In the genomic region with DNA sequence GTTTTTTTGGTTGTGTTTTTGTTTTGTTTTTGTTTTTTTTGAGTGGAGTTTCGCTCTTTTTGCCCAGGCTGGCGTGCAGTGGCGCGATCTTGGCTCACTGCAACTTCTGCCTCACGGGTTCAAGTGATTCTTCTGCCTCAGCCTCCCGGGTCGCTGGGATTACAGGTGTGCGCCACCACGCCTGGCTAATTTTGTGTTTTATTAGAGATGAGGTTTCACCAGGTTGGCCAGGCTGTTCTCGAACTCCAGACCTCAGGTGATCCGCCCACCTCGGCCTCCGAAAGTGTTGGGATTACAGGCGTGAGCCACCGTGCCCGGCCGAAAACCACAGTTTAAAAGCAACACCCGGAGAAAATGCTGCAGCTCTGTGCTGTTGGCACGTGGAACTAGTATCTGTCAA, we compare ENCODE assay signal across 8 cellular contexts. TPM values are rescaled to one million over a fixed set of nuclear protein-coding genes. Genes with fewer than 3 reads are reported as not detected.
A peak's percentile ranks its signal among the peaks of the same experiment; 100 is the strongest.
DNase-seq lines count a peak whose midpoint lies in the region; ATAC-seq, FAIRE-seq and TF ChIP-seq lines count a peak whose summit lies in the region.
"Not testable (repeated sequence)": the region's sequence is repeated elsewhere in the genome, so short reads cannot be mapped to it uniquely, and the experiment has no call there.

No MANE protein-coding gene starts in this region.

- H3K18ac ChIP-seq in IMR-90 (ENCODE audit: low read depth, low read length), result not testable (repeated sequence)

- not testable (repeated sequence) for H3K9ac ChIP-seq in IMR-90 (ENCODE audit: low read depth, low read length); rectal smooth muscle tissue (ENCODE audit: low read length)
- H3K9ac ChIP-seq in GM12878 (ENCODE audit: control insufficient read depth, insufficient read depth, low read length), result peak overlapping the region; percentile 94

- dilution Hi-C loops in IMR-90 (cut with HindIII; ENCODE audit: low sequenced_read_pairs, unreplicated experiment), result not testable (repeated sequence)

- H3K14ac ChIP-seq in IMR-90 (replicated peaks; ENCODE audit: low read depth, low read length), result not testable (repeated sequence)

- H4K5ac ChIP-seq in IMR-90 (ENCODE audit: low read depth, low read length), result not testable (repeated sequence)

- not testable (repeated sequence) for H3K9me1 ChIP-seq in IMR-90 (ENCODE audit: insufficient read depth, low read length)

- WGBS in IMR-90 (ENCODE audit: extremely low coverage in 2 of 2, insufficient read length in 1 of 2), 2 experiments, result 100% methylated on average over 2 of the region's 19 CpGs; no CpG with 5 or more reads in 1 of the 2 experiments
- WGBS in GM12878 (ENCODE audit: insufficient coverage, insufficient replicate concordance, low lambda C conversion rate, missing lambda C conversion rate), result 50% methylated on average over 19 of the region's 19 CpGs

- H2BK15ac ChIP-seq in IMR-90 (ENCODE audit: low read depth, low read length), result not testable (repeated sequence)

- intact Hi-C loops in IMR-90 (cut with micrococcal nuclease); lower lobe of right lung (cut with DNase I); tibial artery (cut with DNase I; ENCODE audit: low total_unique reads): not testable (repeated sequence)
- intact Hi-C loops in GM12878 (cut with micrococcal nuclease; ENCODE audit: unreplicated experiment), result loop anchor here (2.0 to 10.0 kb wide), 2 partner anchors 13 to 1537 kb away; a partner anchor contains a TSS

- H2BK20ac ChIP-seq in IMR-90 (ENCODE audit: low read depth, low read length), result not testable (repeated sequence)

- H3K36me3 ChIP-seq in IMR-90 (ENCODE audit: control insufficient read depth, insufficient read depth, low read length); GM12878 (ENCODE audit: control insufficient read depth in 2 of 2, insufficient read depth in 2 of 2, low read length in 1 of 2); rectal smooth muscle tissue (ENCODE audit: control insufficient read depth, insufficient read depth, low read length); tibial artery: not testable (repeated sequence)
- peaks cover 19% of the 10 kb centered on the region for H3K36me3 ChIP-seq in lower lobe of right lung

- RAD21 ChIA-PET in GM12878 (lab: Charles Lee; ENCODE audit: unreplicated experiment), result interaction anchor here (1.9 to 6.3 kb wide), 7 partner anchors 8 to 289 kb away, joined by 5 to 69 read pairs (median 12); no protein-coding TSS in a partner anchor

- not testable (repeated sequence) for ATAC-seq in IMR-90 (ENCODE audit: low read depth); GM12878; lower lobe of right lung

- not testable (repeated sequence) for H2AK5ac ChIP-seq in IMR-90 (ENCODE audit: low read depth, low read length)

- H3K4ac ChIP-seq in IMR-90 (ENCODE audit: low read depth, low read length), result not testable (repeated sequence)

- H3K4me3 ChIP-seq in IMR-90 (ENCODE audit: insufficient read depth, low read depth, low read length), result not testable (repeated sequence)
- peak overlapping the region; percentile 90 for H3K4me3 ChIP-seq in GM12878
- H3K4me3 ChIP-seq in fibroblast of the aortic adventitia (ENCODE audit: low read depth, low read length), result peak overlapping the region; percentile 77
- peak overlapping the region; percentile 84 for H3K4me3 ChIP-seq in lower lobe of right lung
- H3K4me3 ChIP-seq in rectal smooth muscle tissue (ENCODE audit: low read length), result peak overlapping the region; percentile 78
- H3K4me3 ChIP-seq in tibial artery, result peak overlapping the region; percentile 83 to 94

- not testable (repeated sequence) for TF ChIP-seq RAD21 in IMR-90 (IDR thresholded peaks at IDR 0.05; ENCODE audit: low read length); GM12878 (IDR thresholded peaks at IDR 0.05; ENCODE audit: insufficient read depth, low read depth, low read length)

- H2BK5ac ChIP-seq in IMR-90 (ENCODE audit: low read depth, low read length, poor library complexity, severe bottlenecking), result not testable (repeated sequence)

- H3K79me2 ChIP-seq in GM12878 (ENCODE audit: control insufficient read depth, insufficient read depth, low read length), result peaks cover 60% of the 10 kb centered on the region

- peaks cover 40% of the 10 kb centered on the region for H4K20me1 ChIP-seq in IMR-90 (ENCODE audit: insufficient read depth, low read length)
- H4K20me1 ChIP-seq in GM12878 (ENCODE audit: control insufficient read depth, insufficient read depth), result not testable (repeated sequence)

- POLR2A ChIA-PET in IMR-90 (lab: Charles Lee; ENCODE audit: unreplicated experiment), result not testable (repeated sequence)
- POLR2A ChIA-PET in GM12878 (lab: Charles Lee), result interaction anchor here (0.7 to 5.4 kb wide), 6 partner anchors 10 to 207 kb away, joined by 3 to 55 read pairs (median 4); no protein-coding TSS in a partner anchor

- not testable (repeated sequence) for BruUV-seq in IMR-90 (replicated peaks; lab: Mats Ljungman, UMichigan); GM12878 (replicated peaks; lab: Mats Ljungman, UMichigan)

- not testable (repeated sequence) for TF ChIP-seq CTCF in C4-2B (conservative IDR thresholded peaks at IDR 0.05); IMR-90 (conservative IDR thresholded peaks at IDR 0.05; ENCODE audit: low read depth, low read length); VCaP (conservative IDR thresholded peaks at IDR 0.05); GM12878 (IDR thresholded peaks at IDR 0.05 in 2 of 3, conservative IDR thresholded peaks at IDR 0.05 in 1 of 3; ENCODE audit: control insufficient read depth in 2 of 3, extremely low read depth in 1 of 3, insufficient read depth in 1 of 3, low read depth in 3 of 3, low read length in 3 of 3); fibroblast of the aortic adventitia (IDR thresholded peaks at IDR 0.05; ENCODE audit: insufficient read depth, low read length); lower lobe of right lung (IDR thresholded peaks at IDR 0.05); tibial artery (IDR thresholded peaks at IDR 0.05)

- not testable (repeated sequence) for TF ChIP-seq EP300 in GM12878 (IDR thresholded peaks at IDR 0.05; ENCODE audit: borderline replicate concordance in 1 of 2, control insufficient read depth in 1 of 2, low read depth in 2 of 2, low read length in 2 of 2)

- not testable (repeated sequence) for FAIRE-seq in GM12878 (lab: Jason Lieb, UNC)

- TF ChIP-seq POLR2A in IMR-90 (IDR thresholded peaks at IDR 0.05; ENCODE audit: low read depth, low read length); GM12878 (IDR thresholded peaks at IDR 0.05; ENCODE audit: low read depth, low read length): not testable (repeated sequence)

- SMC1A ChIA-PET in GM12878 (lab: Charles Lee; ENCODE audit: uncharacterized antibody, unreplicated experiment), result interaction anchor here (1.7 to 5.1 kb wide), 4 partner anchors 11 to 290 kb away, joined by 7 to 64 read pairs (median 26); no protein-coding TSS in a partner anchor

- H3K4me2 ChIP-seq in IMR-90 (ENCODE audit: low read depth, low read length) (peak overlapping the region; percentile 81), GM12878 (ENCODE audit: control insufficient read depth, insufficient read depth) (peak overlapping the region; percentile 84)

- not testable (repeated sequence) for H3K56ac ChIP-seq in IMR-90 (ENCODE audit: extremely low read depth, insufficient read depth, low read length)

- in situ Hi-C loops in IMR-90 (cut with MboI; ENCODE audit: low sequenced_read_pairs), result not testable (repeated sequence)
- in situ Hi-C loops in GM12878 (cut with MboI), result loop anchor here (25.0 kb wide), 1 partner anchor 1230 kb away; no protein-coding TSS in a partner anchor

- H2BK120ac ChIP-seq in IMR-90 (ENCODE audit: low read depth, low read length), result not testable (repeated sequence)

- not testable (repeated sequence) for H3K4me1 ChIP-seq in IMR-90 (ENCODE audit: control insufficient read depth, insufficient read depth, low read length); rectal smooth muscle tissue (ENCODE audit: control insufficient read depth, insufficient read depth, low read length)
- H3K4me1 ChIP-seq in GM12878 (ENCODE audit: control insufficient read depth, insufficient read depth, low read length), result peaks cover 48% of the 10 kb centered on the region
- H3K4me1 ChIP-seq in lower lobe of right lung, result peaks cover 45% of the 10 kb centered on the region
- H3K4me1 ChIP-seq in tibial artery, result peaks cover 0 to 50% (median 29%) of the 10 kb centered on the region in 4 donors

- DNase-seq in IMR-90; GM12878 (ENCODE audit: low read depth, low spot score); fibroblast of the aortic adventitia (ENCODE audit: low read depth); lower lobe of right lung; tibial artery: not testable (repeated sequence)

- H3K27me3 ChIP-seq in IMR-90 (ENCODE audit: control insufficient read depth, insufficient read depth, low read length); GM12878 (replicated peaks in 1 of 2; ENCODE audit: control insufficient read depth in 2 of 2, insufficient read depth in 2 of 2, low read length in 1 of 2); lower lobe of right lung (ENCODE audit: low read depth); rectal smooth muscle tissue (ENCODE audit: control insufficient read depth, insufficient read depth, low read length); tibial artery: not testable (repeated sequence)

- H2AK9ac ChIP-seq in IMR-90 (replicated peaks; ENCODE audit: low read depth, low read length, poor library complexity), result not testable (repeated sequence)

- CTCF ChIA-PET in IMR-90 (lab: Yijun Ruan, JAX), result not testable (repeated sequence)
- CTCF ChIA-PET in GM12878 (lab: Yijun Ruan, JAX), result interaction anchor here (1.2 to 4.0 kb wide), 5 partner anchors 10 to 290 kb away, joined by 3 to 38 read pairs (median 6); no protein-coding TSS in a partner anchor

- H4K91ac ChIP-seq in IMR-90 (ENCODE audit: insufficient read depth, low read depth, low read length), result not testable (repeated sequence)

- H4K8ac ChIP-seq in IMR-90 (ENCODE audit: low read depth in 2 of 2, low read length in 2 of 2), result not testable (repeated sequence)

- H3K79me1 ChIP-seq in IMR-90 (ENCODE audit: low read depth in 1 of 2, low read length in 2 of 2), result peaks cover 29 to 53% of the 10 kb centered on the region in 2 experiments

- H3K9me3 ChIP-seq in IMR-90 (ENCODE audit: control insufficient read depth, insufficient read depth, low read length); GM12878 (replicated peaks; ENCODE audit: control insufficient read depth, insufficient read depth, low read length); lower lobe of right lung; tibial artery: not testable (repeated sequence)

- H3K27ac ChIP-seq in C4-2B (peak overlapping the region; percentile 84), VCaP (peak overlapping the region; percentile 96; the same call in 1 of the 2 replicates), GM12878 (ENCODE audit: control insufficient read depth, insufficient read depth) (peak overlapping the region; percentile 81), lower lobe of right lung (peak overlapping the region; percentile 95), tibial artery (peak overlapping the region in 1 of 2 donors; percentile 95)
- H3K27ac ChIP-seq in IMR-90 (ENCODE audit: insufficient read depth, low read length); rectal smooth muscle tissue (ENCODE audit: low read depth, low read length): not testable (repeated sequence)

- not testable (repeated sequence) for H3K23ac ChIP-seq in IMR-90 (ENCODE audit: low read depth, low read length)

- H2AFZ ChIP-seq in IMR-90 (replicated peaks; ENCODE audit: low read length, poor library complexity); GM12878 (ENCODE audit: control insufficient read depth, low read depth, low read length): not testable (repeated sequence)

RNA-seq across cellular contexts. Expression of a gene that starts 1.2 kb away (rescaled TPM):
- total RNA-seq in IMR-90 (2012; rRNA removed), result 19.2 and 20.1 TPM in 2 replicates
- polyA plus RNA-seq in IMR-90 (2012; rRNA removed), result 3.7 and 7.4 TPM in 2 replicates
- polyA plus RNA-seq in IMR-90 (2012; cell fraction: cytosol; rRNA removed), result 0.76 and 1.6 TPM in 2 replicates
- polyA plus RNA-seq in IMR-90 (2012; cell fraction: nucleus; rRNA removed; ENCODE audit: low replicate concordance), result 9.4 and 42.7 TPM in 2 replicates
- total RNA-seq in GM12878 (2013; cell fraction: nucleolus; rRNA removed), result 590 and 594 TPM in 2 replicates
- total RNA-seq in GM12878 (2014; rRNA removed), result 36.8 and 43.9 TPM in 2 replicates
- total RNA-seq in GM12878 (2014; rRNA removed; fragmentation: Illumina TruSeq; extraction: Trizol), result 36.1 and 37.8 TPM in 2 replicates
- total RNA-seq in GM12878 (2021), result 54.5 and 64.5 TPM in 2 replicates
- 12.2 TPM for polyA plus RNA-seq in GM12878 (2011; ENCODE audit: low read depth)
- 74.4 and 108 TPM in 2 replicates for polyA plus RNA-seq in GM12878 (2011; rRNA removed)
- polyA plus RNA-seq in GM12878 (2011; cell fraction: cytosol; rRNA removed), result 22.1 and 23.4 TPM in 2 replicates
- 82.8 and 85.3 TPM in 2 replicates for polyA plus RNA-seq in GM12878 (2011; cell fraction: nucleus; rRNA removed)
- polyA plus RNA-seq in GM12878 (2012), result 17.2 and 22.3 TPM in 2 replicates
- polyA plus RNA-seq in GM12878 (2014; fragmentation: Illumina TruSeq; extraction: Trizol), result 12.4 and 13.7 TPM in 2 replicates
- polyA plus RNA-seq in GM12878 (2014; fragmentation: Nextera tagmentation; extraction: Ambion mirVana), result 10 to 100 TPM in 1 of 2 experiments, 1 to 10 TPM in 1; 2.5 to 11.5 TPM
- polyA plus RNA-seq in GM12878 (2014; rRNA removed), result 20.5 and 20.6 TPM in 2 replicates
- polyA plus RNA-seq in GM12878 (2016; fragmentation: Nextera tagmentation; extraction: Ambion mirVana), result 10 to 100 TPM; 22.3 to 23.2 TPM
- polyA minus RNA-seq in GM12878 (2011; rRNA and poly(A)+ RNA removed), result 148 and 214 TPM in 2 replicates
- polyA minus RNA-seq in GM12878 (2011; cell fraction: cytosol; rRNA and poly(A)+ RNA removed), result 33.7 and 38.1 TPM in 2 replicates
- polyA minus RNA-seq in GM12878 (2011; cell fraction: nucleus; rRNA and poly(A)+ RNA removed), result 161 and 227 TPM in 2 replicates
- 55.1 and 107 TPM in 2 replicates for total RNA-seq in fibroblast of the aortic adventitia (ENCODE audit: low replicate concordance)
- total RNA-seq in lower lobe of right lung, result 77.9 TPM

RNA-seq across cellular contexts. Expression of a gene that starts 22.8 kb away (rescaled TPM):
- 1.1 and 2.8 TPM in 2 replicates for total RNA-seq in IMR-90 (2012; rRNA removed)
- polyA plus RNA-seq in IMR-90 (2012; rRNA removed), result 2.9 and 4.3 TPM in 2 replicates
- polyA plus RNA-seq in IMR-90 (2012; cell fraction: cytosol; rRNA removed), result 1.6 and 3.2 TPM in 2 replicates
- 5.1 and 6.9 TPM in 2 replicates for polyA plus RNA-seq in IMR-90 (2012; cell fraction: nucleus; rRNA removed; ENCODE audit: low replicate concordance)
- 98.5 and 110 TPM in 2 replicates for total RNA-seq in GM12878 (2013; cell fraction: nucleolus; rRNA removed)
- 13.9 and 16.3 TPM in 2 replicates for total RNA-seq in GM12878 (2014; rRNA removed)
- 8.5 and 9.2 TPM in 2 replicates for total RNA-seq in GM12878 (2014; rRNA removed; fragmentation: Illumina TruSeq; extraction: Trizol)
- 33.5 and 38.1 TPM in 2 replicates for total RNA-seq in GM12878 (2021)
- polyA plus RNA-seq in GM12878 (2011; ENCODE audit: low read depth), result 8.3 TPM
- 15.9 and 33.9 TPM in 2 replicates for polyA plus RNA-seq in GM12878 (2011; rRNA removed)
- polyA plus RNA-seq in GM12878 (2011; cell fraction: cytosol; rRNA removed), result 33.1 and 36.7 TPM in 2 replicates
- polyA plus RNA-seq in GM12878 (2011; cell fraction: nucleus; rRNA removed), result 55.9 and 60.7 TPM in 2 replicates
- polyA plus RNA-seq in GM12878 (2012), result 10.1 and 10.7 TPM in 2 replicates
- polyA plus RNA-seq in GM12878 (2014; fragmentation: Illumina TruSeq; extraction: Trizol), result 10.2 and 14.4 TPM in 2 replicates
- polyA plus RNA-seq in GM12878 (2014; fragmentation: Nextera tagmentation; extraction: Ambion mirVana), result 1 to 10 TPM; 2.2 to 5.0 TPM
- 23.8 and 28.2 TPM in 2 replicates for polyA plus RNA-seq in GM12878 (2014; rRNA removed)
- 1 to 10 TPM; 6.0 to 8.2 TPM for polyA plus RNA-seq in GM12878 (2016; fragmentation: Nextera tagmentation; extraction: Ambion mirVana)
- polyA minus RNA-seq in GM12878 (2011; rRNA and poly(A)+ RNA removed), result 69.9 and 86.4 TPM in 2 replicates
- polyA minus RNA-seq in GM12878 (2011; cell fraction: cytosol; rRNA and poly(A)+ RNA removed), result 37.2 and 39.0 TPM in 2 replicates
- 38.8 and 80.3 TPM in 2 replicates for polyA minus RNA-seq in GM12878 (2011; cell fraction: nucleus; rRNA and poly(A)+ RNA removed)
- total RNA-seq in fibroblast of the aortic adventitia (ENCODE audit: low replicate concordance), result 4.5 and 8.2 TPM in 2 replicates
- 50.5 TPM for total RNA-seq in lower lobe of right lung
